In genomic region chr7:123624527-123625183, GRCh38 we compare ENCODE assay signal across 8 cellular contexts. TPM values are rescaled to one million over a fixed set of nuclear protein-coding genes. Genes with fewer than 3 reads are reported as not detected.
DNase-seq lines count a peak whose midpoint lies in the region; ATAC-seq and TF ChIP-seq lines count a peak whose summit lies in the region.

No MANE protein-coding gene starts in this region.

- no peaks in the 10 kb centered on the region for H4K20me1 ChIP-seq in Karpas-422 (ENCODE audit: insufficient read depth, low read depth, low read length)

- H3K9ac ChIP-seq in Karpas-422 (ENCODE audit: low read length) (no peak overlapping the region), skeletal muscle tissue (ENCODE audit: low read depth in 1 of 3, low read length in 3 of 3) (no peak overlapping the region)

- ATAC-seq in GM21786 (IDR thresholded peaks at IDR 0.05; ENCODE audit: unreplicated experiment) (peak; percentile 93), esophagus mucosa (peak; percentile 73)

- TF ChIP-seq CTCF in GM06990 (IDR thresholded peaks at IDR 0.05; ENCODE audit: insufficient read depth, low read length, poor library complexity, severe bottlenecking): peak; percentile 90

- H3K4me2 ChIP-seq in Karpas-422 (ENCODE audit: low read depth, low read length, poor library complexity, severe bottlenecking): no peak overlapping the region

- peak; percentile 22 for DNase-seq in GM06990 (ENCODE audit: extremely low read depth, insufficient read length)
- peak; percentile 87 for DNase-seq in Karpas-422
- peak; percentile 78 to 81 for DNase-seq in activated CD4-positive, alpha-beta T cell treated with anti-CD3 and anti-CD28 coated beads, Interleukin-2, amount 50 U/mL, for 48 hours
- DNase-seq in A172 (ENCODE audit: low spot score): no peak
- DNase-seq in NCI-H1105 (lab: John Stamatoyannopoulos, UW): no peak

- H3K79me2 ChIP-seq in Karpas-422 (ENCODE audit: low read length): no peaks in the 10 kb centered on the region

- H3K4me3 ChIP-seq in GM06990 (replicated peaks; ENCODE audit: low read depth, low read length): no peak overlapping the region
- no peak overlapping the region for H3K4me3 ChIP-seq in Karpas-422 (ENCODE audit: low read length)
- H3K4me3 ChIP-seq in skeletal muscle tissue (ENCODE audit: low read length in 3 of 3): no peak overlapping the region

- no peaks in the 10 kb centered on the region for H3K9me3 ChIP-seq in Karpas-422 (ENCODE audit: low read length)
- H3K9me3 ChIP-seq in skeletal muscle tissue (ENCODE audit: control insufficient read depth in 3 of 3, low read length in 3 of 3): no peaks in the 10 kb centered on the region

- H3K27ac ChIP-seq in Karpas-422 (ENCODE audit: low read length) (no peak overlapping the region), skeletal muscle tissue (ENCODE audit: low read depth, low read length) (peak overlapping the region; percentile 92)

- H3K9me2 ChIP-seq in Karpas-422 (replicated peaks; ENCODE audit: insufficient read depth, low read length): no peaks in the 10 kb centered on the region

- H3K36me3 ChIP-seq in GM06990 (ENCODE audit: control insufficient read depth, insufficient read depth, low read length) (no peaks in the 10 kb centered on the region), Karpas-422 (ENCODE audit: insufficient read depth, low read length) (no peaks in the 10 kb centered on the region), skeletal muscle tissue (ENCODE audit: control insufficient read depth in 3 of 3, insufficient read depth in 3 of 3, low read length in 3 of 3) (peaks cover 4 to 23% (median 22%) of the 10 kb centered on the region in 3 donors)

- H3K27me3 ChIP-seq in GM06990 (replicated peaks; ENCODE audit: control insufficient read depth, insufficient read depth, low read length): no peaks in the 10 kb centered on the region
- no peaks in the 10 kb centered on the region for H3K27me3 ChIP-seq in Karpas-422 (ENCODE audit: low read length)
- no peaks in the 10 kb centered on the region for H3K27me3 ChIP-seq in skeletal muscle tissue (ENCODE audit: control insufficient read depth in 3 of 3, insufficient read depth in 3 of 3, low read length in 3 of 3)

- H2AFZ ChIP-seq in Karpas-422 (ENCODE audit: low read length): peak overlapping the region; percentile 39; the same call in 1 of the 2 replicates

- no peaks in the 10 kb centered on the region for H3K4me1 ChIP-seq in Karpas-422 (ENCODE audit: low read length)
- H3K4me1 ChIP-seq in skeletal muscle tissue (ENCODE audit: control insufficient read depth in 3 of 3, insufficient read depth in 3 of 3, low read length in 3 of 3): peaks cover 18 to 40% (median 20%) of the 10 kb centered on the region in 3 donors

RNA-seq across cellular contexts. Expression of gene ASB15, which starts 23.0 kb away (rescaled TPM):
- total RNA-seq in Karpas-422 (2014; rRNA removed; shearing (Covaris generic); ENCODE audit: low replicate concordance): 0.04 TPM in 1 of 2 replicates, not detected in the other
- not detected for total RNA-seq in esophagus mucosa
- total RNA-seq in skeletal muscle tissue: 2.6 TPM
- total RNA-seq in A172 (2014; rRNA removed; shearing (Covaris generic)): not detected in 2 replicates

RNA-seq across cellular contexts. Expression of gene LMOD2, which starts 31.0 kb away (rescaled TPM):
- total RNA-seq in Karpas-422 (2014; rRNA removed; shearing (Covaris generic); ENCODE audit: low replicate concordance): not detected in 2 replicates
- not detected for total RNA-seq in esophagus mucosa
- 34.4 TPM for total RNA-seq in skeletal muscle tissue
- total RNA-seq in A172 (2014; rRNA removed; shearing (Covaris generic)): not detected in 2 replicates

Comparison
In these comparisons a context has a peak if more than half of its experiments do, and no peak if none do; other contexts are left out.
1. DNase-seq: peak in GM06990 (single experiment), Karpas-422 (single experiment) and activated CD4-positive, alpha-beta T cell treated with anti-CD3 and anti-CD28 coated beads, Interleukin-2, amount 50 U/mL, for 48 hours (2 of 2); none in A172 (single experiment) and NCI-H1105 (single experiment).
2. RNA of gene LMOD2, which starts 31.0 kb away (total RNA-seq): 34.4 TPM in skeletal muscle tissue (single experiment); not detected in Karpas-422, not detected in esophagus mucosa (single experiment) and not detected in A172; every median in the first group is over 10 times any median in the second.